9 cellular contexts compared by ENCODE assay signal in genomic region chr2:41400057-41400665, GRCh38.
DNase-seq lines count a peak whose midpoint lies in the region; ATAC-seq, FAIRE-seq and TF ChIP-seq lines count a peak whose summit lies in the region.
"Had no signal": no experiment of that assay in that cellular context is flagged by ENCODE, and none has a peak within 500 bp of the region (broad histone marks: within the 10 kb centered on the region; RNA-seq: fewer than 3 reads in every experiment).

No MANE protein-coding gene starts in this region.

- no peaks in the 10 kb centered on the region for H4K20me1 ChIP-seq in K562 (replicated peaks; ENCODE audit: control insufficient read depth, insufficient read depth, low read length)

- H3K9me1 ChIP-seq in K562 (ENCODE audit: control insufficient read depth, insufficient read depth, low read length) = no peaks in the 10 kb centered on the region

- no peak for TF ChIP-seq POLR2A in K562 (conservative IDR thresholded peaks at IDR 0.05)
- no peak for TF ChIP-seq POLR2A in uterus (IDR thresholded peaks at IDR 0.05)
- no peak for TF ChIP-seq POLR2A in GM18505 (IDR thresholded peaks at IDR 0.05; ENCODE audit: borderline replicate concordance, extremely low read depth, insufficient read depth, insufficient read length)

- no peak overlapping the region for H3K23ac ChIP-seq in neuronal stem cell (ENCODE audit: low read depth, low read length, poor library complexity)

- H3K4me3 ChIP-seq in K562 (no peak overlapping the region), neuronal stem cell (ENCODE audit: low read length in 2 of 2) (no peak overlapping the region), uterus (no peak overlapping the region)

- DNase-seq in NCI-H524 (lab: John Stamatoyannopoulos, UW) = peak; percentile 40 to 58
- DNase-seq in NCI-H524 treated with DMSO at 0.1 percent for 48 hours (lab: John Stamatoyannopoulos, UW) = no peak
- DNase-seq in NAMALWA (ENCODE audit: low spot score) = peak; percentile 37
- peak in 1 of 4 experiments; percentile 3 for DNase-seq in K562 (ENCODE audit: extremely low read depth in 1 of 4, low spot score in 3 of 4)
- DNase-seq in neuronal stem cell (ENCODE audit: low spot score) = peak; percentile 20
- DNase-seq in uterus = no peak
- DNase-seq: activated naive CD4-positive, alpha-beta T cell treated with Interleukin-2 at 50 U/mL for 16 hours had no signal

- no peak overlapping the region for H3K14ac ChIP-seq in neuronal stem cell (ENCODE audit: low read length)

- no peak; a peak in 1 of 4 replicates for TF ChIP-seq RAD21 in K562 (CRISPR knock-in tag; conservative IDR thresholded peaks at IDR 0.05 in 1 of 2, IDR thresholded peaks at IDR 0.05 in 1 of 2)

- H3K27ac ChIP-seq in K562 (ENCODE audit: extremely low read depth, low read depth, low read length) (no peak overlapping the region), neuronal stem cell (replicated peaks; ENCODE audit: low read length) (no peak overlapping the region), uterus (no peak overlapping the region)

- no peak overlapping the region for H2BK5ac ChIP-seq in neuronal stem cell (ENCODE audit: low read length)

- in situ Hi-C loops in K562 (cut with MboI) = no loop called here

- H3K4me1 ChIP-seq in K562 (replicated peaks in 1 of 2; ENCODE audit: control insufficient read depth in 2 of 2, insufficient read depth in 2 of 2, low read length in 2 of 2) = no peaks in the 10 kb centered on the region
- no peaks in the 10 kb centered on the region for H3K4me1 ChIP-seq in neuronal stem cell (ENCODE audit: control insufficient read depth in 2 of 2, insufficient read depth in 1 of 2, low read depth in 1 of 2, low read length in 2 of 2)
- H3K4me1 ChIP-seq in uterus = no peaks in the 10 kb centered on the region

- 0 out of 6 replicates have a peak, but pooled peaks of 1 of the 3 experiments have one; percentile 2 for TF ChIP-seq CTCF in K562 (IDR thresholded peaks at IDR 0.05 in 2 of 3, conservative IDR thresholded peaks at IDR 0.05 in 1 of 3; ENCODE audit: insufficient read depth in 2 of 3, low read depth in 1 of 3, low read length in 3 of 3)
- TF ChIP-seq CTCF in uterus (IDR thresholded peaks at IDR 0.05) = no peak

- ATAC-seq in K562 (no peak), GM18505 (IDR thresholded peaks at IDR 0.05; ENCODE audit: unreplicated experiment) (no peak), GM19328 (IDR thresholded peaks at IDR 0.05; ENCODE audit: unreplicated experiment) (no peak)

- WGBS in K562 (ENCODE audit: insufficient coverage, low coverage, missing lambda C conversion rate) = 5% methylated on average over 6 of the region's 6 CpGs
- no CpG with 5 or more reads among the region's 6 CpGs for WGBS in neuronal stem cell (ENCODE audit: extremely low coverage in 2 of 2, insufficient read length in 2 of 2, insufficient replicate concordance in 1 of 2), 2 donors

- no peak overlapping the region for H3K18ac ChIP-seq in neuronal stem cell (ENCODE audit: low read length)

- no peak overlapping the region for H4K91ac ChIP-seq in neuronal stem cell (ENCODE audit: low read depth, low read length, poor library complexity)

- H3K79me1 ChIP-seq in neuronal stem cell (ENCODE audit: low read depth, low read length) = no peaks in the 10 kb centered on the region

- H2AK5ac ChIP-seq in neuronal stem cell (ENCODE audit: low read depth, low read length) = no peak overlapping the region

- no peak for TF ChIP-seq EP300 in K562 (IDR thresholded peaks at IDR 0.05; ENCODE audit: low read length)

- intact Hi-C loops in K562 (cut with micrococcal nuclease) (no loop called here), uterus (cut with DNase I; ENCODE audit: low total_unique reads) (no loop called here)

- H3K27me3 ChIP-seq in K562 (ENCODE audit: control insufficient read depth in 2 of 2, insufficient read depth in 2 of 2, low read length in 2 of 2) (no peaks in the 10 kb centered on the region), neuronal stem cell (ENCODE audit: control insufficient read depth in 3 of 3, insufficient read depth in 3 of 3, low read depth in 1 of 3, low read length in 3 of 3) (peaks cover 0 to 3% (median 0%) of the 10 kb centered on the region in 3 experiments), uterus (no peaks in the 10 kb centered on the region)

- no peak overlapping the region for H2BK120ac ChIP-seq in neuronal stem cell (ENCODE audit: low read depth, low read length)

- H3K9me3 ChIP-seq in K562 (replicated peaks; ENCODE audit: control insufficient read depth, insufficient read depth, low read depth, low read length) (no peaks in the 10 kb centered on the region), neuronal stem cell (replicated peaks in 1 of 2; ENCODE audit: control insufficient read depth in 2 of 2, insufficient read depth in 1 of 2, low read depth in 1 of 2, low read length in 2 of 2) (no peaks in the 10 kb centered on the region), uterus (no peaks in the 10 kb centered on the region)

- no TSS peak for BruUV-seq in K562 (replicated peaks; lab: Mats Ljungman, UMichigan)

- POLR2A ChIA-PET in K562 (lab: Yijun Ruan, JAX) = no interaction called here

- H2AFZ ChIP-seq in K562 (ENCODE audit: low read depth, low read length) (no peak overlapping the region), neuronal stem cell (ENCODE audit: low read length) (no peak overlapping the region)

- H3K36me3 ChIP-seq in K562 (ENCODE audit: control insufficient read depth, insufficient read depth, low read length) (no peaks in the 10 kb centered on the region), neuronal stem cell (replicated peaks in 1 of 2; ENCODE audit: control insufficient read depth in 2 of 2, insufficient read depth in 2 of 2, low read length in 2 of 2) (no peaks in the 10 kb centered on the region), uterus (no peaks in the 10 kb centered on the region)

- no peak for FAIRE-seq in K562 (lab: Jason Lieb, UNC)

- CTCF ChIA-PET in K562 (lab: Yijun Ruan, JAX; ENCODE audit: low intra/inter-chr PET ratio) = no interaction called here

- H4K8ac ChIP-seq in neuronal stem cell (ENCODE audit: low read depth, low read length) = no peak overlapping the region

- H3K9ac ChIP-seq in K562 (ENCODE audit: insufficient read depth in 1 of 2, low read depth in 2 of 2, low read length in 2 of 2) (no peak overlapping the region), neuronal stem cell (ENCODE audit: low read depth, low read length, poor library complexity) (no peak overlapping the region)

- H3K79me2 ChIP-seq in K562 (ENCODE audit: control insufficient read depth, insufficient read depth, low read length) = no peaks in the 10 kb centered on the region

- no peak overlapping the region for H2BK15ac ChIP-seq in neuronal stem cell (ENCODE audit: low read length)

- H2BK12ac ChIP-seq in neuronal stem cell (ENCODE audit: low read length) = no peak overlapping the region

- H3K4me2 ChIP-seq in K562 (ENCODE audit: insufficient read depth, low read length) (no peak overlapping the region), neuronal stem cell (ENCODE audit: insufficient read depth, low read length, poor library complexity, severe bottlenecking) (no peak overlapping the region)

- H3K4ac ChIP-seq in neuronal stem cell (ENCODE audit: low read length) = no peak overlapping the region

TF ChIP-seq in K562, 482 proteins besides CTCF, POLR2A, EP300 and RAD21:
- TF ChIP-seq ZNF384 (IDR thresholded peaks at IDR 0.05; ENCODE audit: low read depth, low read length) = 0 out of 2 replicates have a peak, but pooled peaks have one; percentile 6
- no peak for TF ChIP-seq RCOR1 (IDR thresholded peaks at IDR 0.05; ENCODE audit: borderline replicate concordance in 1 of 2, low read depth in 2 of 2, low read length in 2 of 2)

Comparison
In these comparisons a context has a peak if more than half of its experiments do, and no peak if none do; other contexts are left out.
1. DNase-seq: peak in NCI-H524 (2 of 2), NAMALWA (single experiment) and neuronal stem cell (single experiment); none in NCI-H524 treated with DMSO at 0.1 percent for 48 hours (single experiment) and uterus (0 of 2).